15 cellular contexts compared by ENCODE assay signal in the genomic region with DNA sequence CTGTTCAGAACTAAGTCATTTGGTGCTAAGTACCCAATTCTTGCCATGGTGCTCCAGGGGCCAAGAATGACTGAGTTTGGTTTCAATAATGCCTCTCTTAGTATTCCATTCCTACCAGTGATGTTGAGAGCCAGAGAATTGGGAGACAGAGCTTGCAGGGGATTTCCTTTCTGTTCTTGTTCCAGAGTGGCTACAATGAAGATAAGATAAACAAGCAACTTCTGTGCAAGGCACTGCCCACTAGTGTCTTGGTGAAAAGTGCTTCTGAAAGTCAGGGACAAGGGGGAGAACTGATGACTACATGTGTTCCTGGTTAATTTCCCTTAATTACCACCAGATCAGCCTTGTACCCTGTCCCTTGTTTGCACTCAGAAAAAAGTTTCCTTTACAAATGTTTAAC.
A peak's percentile ranks its signal among the peaks of the same experiment; 100 is the strongest.
DNase-seq lines count a peak whose midpoint lies in the region; ATAC-seq and TF ChIP-seq lines count a peak whose summit lies in the region.
"Had no signal": no experiment of that assay in that cellular context is flagged by ENCODE, and none has a peak within 500 bp of the region (broad histone marks: within the 10 kb centered on the region; RNA-seq: fewer than 3 reads in every experiment).

No MANE protein-coding gene starts in this region.

- peak overlapping the region; percentile 4 for H3K4me3 Mint-ChIP-seq in Caco-2 (ENCODE audit: unreplicated experiment)
- H3K4me3 Mint-ChIP-seq: CD4-positive, alpha-beta T cell had no signal

- no TSS peak for BruUV-seq in Caco-2 (replicated peaks; lab: Mats Ljungman, UMichigan)

- peaks cover 19% of the 10 kb centered on the region for H3K4me1 ChIP-seq in Caco-2
- peaks cover 19% of the 10 kb centered on the region for H3K4me1 ChIP-seq in endocrine pancreas (ENCODE audit: control insufficient read depth, insufficient read depth, low read length)
- peaks cover 4% of the 10 kb centered on the region for H3K4me1 ChIP-seq in mucosa of descending colon (ENCODE audit: low read depth)
- H3K4me1 ChIP-seq in prostate gland (replicated peaks), result no peaks in the 10 kb centered on the region
- H3K4me1 ChIP-seq: thyroid gland had no signal

- CTCF ChIA-PET in Caco-2 (lab: Charles Lee), result no interaction called here

- TF ChIP-seq CTCF in Caco-2 (IDR thresholded peaks at IDR 0.05; ENCODE audit: insufficient read depth in 1 of 2, low read depth in 1 of 2, low read length in 1 of 2, severe bottlenecking in 1 of 2, unreplicated experiment in 1 of 2) (peak in 1 of 2 experiments; percentile 17), mucosa of descending colon (IDR thresholded peaks at IDR 0.05) (no peak), prostate gland (IDR thresholded peaks at IDR 0.05) (no peak)

- peak; percentile 51 for ATAC-seq in mucosa of descending colon
- ATAC-seq in GM19324 (IDR thresholded peaks at IDR 0.05; ENCODE audit: low FRiP score, unreplicated experiment), result no peak
- ATAC-seq: Panc1 had no signal

- no peaks in the 10 kb centered on the region for H3K9me3 Mint-ChIP-seq in Caco-2 (ENCODE audit: unreplicated experiment)
- H3K9me3 Mint-ChIP-seq: CD4-positive, alpha-beta T cell had no signal

- peak overlapping the region; percentile 8 for H3K27ac Mint-ChIP-seq in Caco-2 (ENCODE audit: unreplicated experiment)
- H3K27ac Mint-ChIP-seq: CD4-positive, alpha-beta T cell had no signal

- H3K36me3 ChIP-seq in Caco-2 (ENCODE audit: control insufficient read depth, insufficient read depth, low read length) (no peaks in the 10 kb centered on the region), endocrine pancreas (ENCODE audit: control insufficient read depth, insufficient read depth, low read length) (no peaks in the 10 kb centered on the region), mucosa of descending colon (ENCODE audit: low read depth) (no peaks in the 10 kb centered on the region), prostate gland (no peaks in the 10 kb centered on the region)
- H3K36me3 ChIP-seq: thyroid gland had no signal

- H3K27me3 ChIP-seq in Caco-2 (replicated peaks; ENCODE audit: control insufficient read depth, insufficient read depth, low read length) (no peaks in the 10 kb centered on the region), endocrine pancreas (ENCODE audit: control insufficient read depth, insufficient read depth, low read length) (no peaks in the 10 kb centered on the region), prostate gland (replicated peaks; ENCODE audit: insufficient read depth) (no peaks in the 10 kb centered on the region)
- H3K27me3 ChIP-seq: thyroid gland had no signal

- no peaks in the 10 kb centered on the region for H3K4me1 Mint-ChIP-seq in Caco-2 (ENCODE audit: low read depth, unreplicated experiment)

- H3K27ac ChIP-seq in prostate gland, result no peak overlapping the region
- H3K27ac ChIP-seq: thyroid gland had no signal

- H3K4me3 ChIP-seq in Caco-2 (ENCODE audit: low read depth, low read length), result no peak overlapping the region
- peak overlapping the region; percentile 72 for H3K4me3 ChIP-seq in endocrine pancreas (ENCODE audit: control insufficient read depth, insufficient read depth, low read length)
- H3K4me3 ChIP-seq in mucosa of descending colon, result no peak overlapping the region
- H3K4me3 ChIP-seq in prostate gland, result no peak overlapping the region
- H3K4me3 ChIP-seq: thyroid gland had no signal

- no peaks in the 10 kb centered on the region for H3K36me3 Mint-ChIP-seq in Caco-2 (ENCODE audit: insufficient read depth, unreplicated experiment)

- no peak overlapping the region for H3K9ac ChIP-seq in endocrine pancreas (ENCODE audit: control insufficient read depth, insufficient read depth, low read length)

- no peak for TF ChIP-seq POLR2A in prostate gland (IDR thresholded peaks at IDR 0.05)

- peak in 1 of 2 experiments; percentile 10 for DNase-seq in Caco-2
- peak; percentile 45 for DNase-seq in M059J (ENCODE audit: low read depth)
- no peak for DNase-seq in mucosa of descending colon
- no peak for DNase-seq in stimulated activated CD4-positive, alpha-beta T cell treated with anti-CD3 and anti-CD28 coated beads, Interleukin-1b, Interleukin-23, amount 100 ng/mL, for 48 hours
- DNase-seq in GOT3 (lab: John Stamatoyannopoulos, UW), result no peak
- no peak for DNase-seq in prostate gland (ENCODE audit: low spot score)
- DNase-seq: activated naive CD4-positive, alpha-beta T cell treated with anti-CD3 and anti-CD28 coated beads, Interleukin-2, amount 50 U/mL, for 16 hours; CD4-positive, alpha-beta T cell; NCI-H446; stimulated activated CD4-positive, alpha-beta T cell treated with anti-CD3 and anti-CD28 coated beads, Interleukin-2, amount 100 ng/mL, for 24 hours; SW 1271; thyroid gland had no signal

- intact Hi-C loops in Caco-2 (cut with micrococcal nuclease; ENCODE audit: unreplicated experiment) (loop anchor here (5.0 kb wide), 2 partner anchors 191 to 316 kb away; no protein-coding TSS in a partner anchor), mucosa of descending colon (cut with DNase I, micrococcal nuclease) (no loop called here), prostate gland (cut with DNase I) (no loop called here)

- POLR2A ChIA-PET in Caco-2 (lab: Charles Lee), result no interaction called here

- no peaks in the 10 kb centered on the region for H3K27me3 Mint-ChIP-seq in Caco-2 (ENCODE audit: insufficient read depth, unreplicated experiment)
- H3K27me3 Mint-ChIP-seq: CD4-positive, alpha-beta T cell had no signal

- H3K9me3 ChIP-seq in Caco-2, result no peaks in the 10 kb centered on the region
- no peaks in the 10 kb centered on the region for H3K9me3 ChIP-seq in endocrine pancreas (ENCODE audit: control insufficient read depth, low read length)
- no peaks in the 10 kb centered on the region for H3K9me3 ChIP-seq in mucosa of descending colon
- H3K9me3 ChIP-seq in prostate gland, result no peaks in the 10 kb centered on the region
- H3K9me3 ChIP-seq: thyroid gland had no signal
